10 cellular contexts compared by ENCODE assay signal in genomic region chr4:100907465-100908454, GRCh38.
DNase-seq lines count a peak whose midpoint lies in the region; ATAC-seq, FAIRE-seq and TF ChIP-seq lines count a peak whose summit lies in the region.
"Had no signal": no experiment of that assay in that cellular context is flagged by ENCODE, and none has a peak within 500 bp of the region (broad histone marks: within the 10 kb centered on the region; RNA-seq: fewer than 3 reads in every experiment).

No MANE protein-coding gene starts in this region.

- H3K4me1 Mint-ChIP-seq in activated naive CD4-positive, alpha-beta T cell treated with anti-CD3 and anti-CD28 coated beads for 36 hours (ENCODE audit: low read depth): no peaks in the 10 kb centered on the region
- no peaks in the 10 kb centered on the region for H3K4me1 Mint-ChIP-seq in activated naive CD8-positive, alpha-beta T cell treated with anti-CD3 and anti-CD28 coated beads, Interleukin-2, amount 50 U/mL, for 24 hours

- no peaks in the 10 kb centered on the region for H3K79me2 ChIP-seq in hepatocyte

- TF ChIP-seq EP300 in A549 (IDR thresholded peaks at IDR 0.05): no peak

- H3K27me3 ChIP-seq in adipocyte (replicated peaks; ENCODE audit: control insufficient read depth, insufficient read depth, low read length) (no peaks in the 10 kb centered on the region), hepatocyte (no peaks in the 10 kb centered on the region), left lung (no peaks in the 10 kb centered on the region)

- no peak overlapping the region for H3K9ac ChIP-seq in adipocyte (ENCODE audit: low read length)

- H3K4me2 ChIP-seq in A549: no peak overlapping the region
- no peak overlapping the region for H3K4me2 ChIP-seq in hepatocyte

- CTCF ChIA-PET in A549 (lab: Yijun Ruan, JAX): no interaction called here
- CTCF ChIA-PET in activated naive CD4-positive, alpha-beta T cell treated with anti-CD3 and anti-CD28 coated beads for 36 hours (lab: Charles Lee): no interaction called here

- no peak overlapping the region for H3K4me3 ChIP-seq in A549
- H3K4me3 ChIP-seq in adipocyte (ENCODE audit: low read length): no peak overlapping the region
- H3K4me3 ChIP-seq in hepatocyte: no peak overlapping the region
- no peak overlapping the region for H3K4me3 ChIP-seq in left lung

- H3K27ac ChIP-seq in A549 (no peak overlapping the region), hepatocyte (no peak overlapping the region), left lung (no peak overlapping the region)

- H3K36me3 ChIP-seq in adipocyte (ENCODE audit: control insufficient read depth, insufficient read depth, low read length, severe bottlenecking) (no peaks in the 10 kb centered on the region), hepatocyte (replicated peaks; ENCODE audit: insufficient read depth, low read depth) (no peaks in the 10 kb centered on the region), left lung (no peaks in the 10 kb centered on the region)

- H3K27ac Mint-ChIP-seq in activated naive CD4-positive, alpha-beta T cell treated with anti-CD3 and anti-CD28 coated beads for 36 hours: no peak overlapping the region
- H3K27ac Mint-ChIP-seq in activated naive CD8-positive, alpha-beta T cell treated with anti-CD3 and anti-CD28 coated beads, Interleukin-2, amount 50 U/mL, for 24 hours: no peak overlapping the region

- DNase-seq in A549 (ENCODE audit: low read depth in 1 of 2, low spot score in 1 of 2) (peak in 1 of 2 experiments; percentile 31), GM19239 (ENCODE audit: insufficient read length, low spot score) (no peak), adipocyte (ENCODE audit: low read depth) (peak; percentile 40), hepatocyte (ENCODE audit: low spot score) (no peak), NCI-H2081 treated with DMSO at 0.1 percent for 48 hours (lab: John Stamatoyannopoulos, UW) (no peak), left lung (no peak)
- DNase-seq in activated naive CD4-positive, alpha-beta T cell treated with anti-CD3 and anti-CD28 coated beads for 36 hours: no peak
- DNase-seq in activated naive CD8-positive, alpha-beta T cell treated with anti-CD3 and anti-CD28 coated beads, Interleukin-2, amount 50 U/mL, for 24 hours: no peak
- DNase-seq: NCI-H2081 had no signal

- H3K4me1 ChIP-seq in A549 (no peaks in the 10 kb centered on the region), adipocyte (ENCODE audit: control insufficient read depth, insufficient read depth, low read length) (no peaks in the 10 kb centered on the region), hepatocyte (ENCODE audit: insufficient read depth) (no peaks in the 10 kb centered on the region), left lung (no peaks in the 10 kb centered on the region)

- TF ChIP-seq CTCF in A549 (IDR thresholded peaks at IDR 0.05) (peak; percentile 36; the same call in 2 of the 3 replicates), hepatocyte (IDR thresholded peaks at IDR 0.05; ENCODE audit: poor library complexity) (peak; percentile 45), left lung (IDR thresholded peaks at IDR 0.05) (peak in 1 of 2 donors; percentile 35)

- POLR2A ChIA-PET in A549 (lab: Yijun Ruan, JAX): no interaction called here

- H3K9me3 ChIP-seq in A549 (no peaks in the 10 kb centered on the region), adipocyte (ENCODE audit: control insufficient read depth, low read length) (no peaks in the 10 kb centered on the region), hepatocyte (ENCODE audit: low read depth) (no peaks in the 10 kb centered on the region), left lung (no peaks in the 10 kb centered on the region)

- intact Hi-C loops in left lung (cut with DNase I): no loop called here
- intact Hi-C loops in activated naive CD4-positive, alpha-beta T cell treated with anti-CD3 and anti-CD28 coated beads for 36 hours (cut with micrococcal nuclease): no loop called here

- no peak for FAIRE-seq in A549 (lab: Jason Lieb, UNC)
- peak; percentile 58 for FAIRE-seq in GM19239 (lab: Jason Lieb, UNC)
- FAIRE-seq: G401.6 had no signal

- H3K27me3 Mint-ChIP-seq in activated naive CD4-positive, alpha-beta T cell treated with anti-CD3 and anti-CD28 coated beads for 36 hours (ENCODE audit: low read depth): peaks cover 9% of the 10 kb centered on the region
- no peaks in the 10 kb centered on the region for H3K27me3 Mint-ChIP-seq in activated naive CD8-positive, alpha-beta T cell treated with anti-CD3 and anti-CD28 coated beads, Interleukin-2, amount 50 U/mL, for 24 hours

- H3K36me3 Mint-ChIP-seq in activated naive CD4-positive, alpha-beta T cell treated with anti-CD3 and anti-CD28 coated beads for 36 hours (ENCODE audit: low read depth): no peaks in the 10 kb centered on the region
- H3K36me3 Mint-ChIP-seq in activated naive CD8-positive, alpha-beta T cell treated with anti-CD3 and anti-CD28 coated beads, Interleukin-2, amount 50 U/mL, for 24 hours (ENCODE audit: low read depth): no peaks in the 10 kb centered on the region

- no peaks in the 10 kb centered on the region for H3K9me3 Mint-ChIP-seq in activated naive CD4-positive, alpha-beta T cell treated with anti-CD3 and anti-CD28 coated beads for 36 hours
- H3K9me3 Mint-ChIP-seq in activated naive CD8-positive, alpha-beta T cell treated with anti-CD3 and anti-CD28 coated beads, Interleukin-2, amount 50 U/mL, for 24 hours: no peaks in the 10 kb centered on the region

- ATAC-seq in A549: no peak
- ATAC-seq in left lung: no peak
- ATAC-seq in activated naive CD8-positive, alpha-beta T cell treated with anti-CD3 and anti-CD28 coated beads, Interleukin-2, amount 50 U/mL, for 24 hours: no peak

- TF ChIP-seq RAD21 in A549 (conservative IDR thresholded peaks at IDR 0.05 in 1 of 2, IDR thresholded peaks at IDR 0.05 in 1 of 2): peak; percentile 45 to 48; a peak in 4 of 5 replicates

- H4K20me1 ChIP-seq in hepatocyte (ENCODE audit: insufficient read depth, poor library complexity, severe bottlenecking): no peaks in the 10 kb centered on the region

- H3K4me3 Mint-ChIP-seq in activated naive CD4-positive, alpha-beta T cell treated with anti-CD3 and anti-CD28 coated beads for 36 hours: no peak overlapping the region
- H3K4me3 Mint-ChIP-seq in activated naive CD8-positive, alpha-beta T cell treated with anti-CD3 and anti-CD28 coated beads, Interleukin-2, amount 50 U/mL, for 24 hours: no peak overlapping the region

- WGBS in A549 (ENCODE audit: missing lambda C conversion rate): 60% methylated on average over 3 of the region's 3 CpGs
- whole genome bisulfite sequencing in hepatocyte (ENCODE audit: low lambda C conversion rate, missing lambda C conversion rate): 79% methylated on average over 3 of the region's 3 CpGs

- peak overlapping the region; percentile 12 for H2AFZ ChIP-seq in hepatocyte

- H3K9me2 ChIP-seq in hepatocyte (replicated peaks; ENCODE audit: insufficient read depth): no peaks in the 10 kb centered on the region

- TF ChIP-seq POLR2A in A549 (IDR thresholded peaks at IDR 0.05; ENCODE audit: low read length): no peak

TF ChIP-seq in A549, 52 proteins besides CTCF, POLR2A, EP300 and RAD21:
- no peak for TF ChIP-seq ESRRA (IDR thresholded peaks at IDR 0.05; ENCODE audit: borderline replicate concordance, low read length)
- peak; percentile 34; the same call in 1 of the 3 replicates for TF ChIP-seq SMC3 (IDR thresholded peaks at IDR 0.05)
